ENCODE assay signal across 27 cellular contexts in genomic region chr9:109989296-109989695, GRCh38.
DNase-seq lines count a peak whose midpoint lies in the region; ATAC-seq, FAIRE-seq and TF ChIP-seq lines count a peak whose summit lies in the region.
"Had no signal": no experiment of that assay in that cellular context is flagged by ENCODE, and none has a peak within 500 bp of the region (broad histone marks: within the 10 kb centered on the region; RNA-seq: fewer than 3 reads in every experiment).

No MANE protein-coding gene starts in this region.

- H3K4me3 ChIP-seq in GM23248 (no peak overlapping the region), astrocyte (ENCODE audit: insufficient read depth, low read depth, low read length) (no peak overlapping the region), fibroblast of the aortic adventitia (ENCODE audit: low read depth, low read length) (no peak overlapping the region), tibial artery (no peak overlapping the region)
- H3K4me3 ChIP-seq: K562, lung, SJSA1 had no signal

- H3K4me3 Mint-ChIP-seq in astrocyte (ENCODE audit: unreplicated experiment): peak overlapping the region; percentile 35
- H3K4me3 Mint-ChIP-seq in activated naive CD4-positive, alpha-beta T cell treated with anti-CD3 and anti-CD28 coated beads, Interleukin-2, amount 10 ng/mL, durations not matched to agents 7 days and 5 days: no peak overlapping the region
- H3K4me3 Mint-ChIP-seq: CD4-positive, CD25-positive, alpha-beta regulatory T cell had no signal

- CTCF ChIA-PET in activated naive CD4-positive, alpha-beta T cell treated with anti-CD3 and anti-CD28 coated beads, Interleukin-2, amount 10 ng/mL, durations not matched to agents 7 days and 5 days (lab: Charles Lee): no interaction called here

- H3K79me2 ChIP-seq in GM23248 (ENCODE audit: insufficient read depth): peaks cover 11% of the 10 kb centered on the region; the same call in 1 of the 2 replicates
- H3K79me2 ChIP-seq in astrocyte (ENCODE audit: insufficient read depth, low read length): no peaks in the 10 kb centered on the region

- no peaks in the 10 kb centered on the region for H3K9me2 ChIP-seq in GM23248 (ENCODE audit: insufficient read depth)

- H3K9me3 Mint-ChIP-seq in astrocyte (ENCODE audit: unreplicated experiment): peaks cover 9% of the 10 kb centered on the region
- peaks cover 22% of the 10 kb centered on the region for H3K9me3 Mint-ChIP-seq in activated naive CD4-positive, alpha-beta T cell treated with anti-CD3 and anti-CD28 coated beads, Interleukin-2, amount 10 ng/mL, durations not matched to agents 7 days and 5 days

- H3K9me3 ChIP-seq in GM23248 (ENCODE audit: low read depth) (no peaks in the 10 kb centered on the region), astrocyte (ENCODE audit: insufficient read depth, low read depth, low read length) (no peaks in the 10 kb centered on the region), tibial artery (no peaks in the 10 kb centered on the region)
- H3K9me3 ChIP-seq: SJSA1 had no signal

- H3K27me3 ChIP-seq in GM23248 (replicated peaks; ENCODE audit: insufficient read depth) (no peaks in the 10 kb centered on the region), astrocyte (ENCODE audit: insufficient read depth, low read length) (no peaks in the 10 kb centered on the region), tibial artery (no peaks in the 10 kb centered on the region)
- H3K27me3 ChIP-seq: SJSA1 had no signal

- peak overlapping the region; percentile 86 for H3K27ac ChIP-seq in GM23248
- H3K27ac ChIP-seq in astrocyte (ENCODE audit: low read depth, low read length): no peak overlapping the region
- H3K27ac ChIP-seq in tibial artery: peak overlapping the region; percentile 69 to 75
- H3K27ac ChIP-seq: SJSA1 had no signal

- DNase-seq in GM23248 (peak; percentile 36), astrocyte (ENCODE audit: low read depth) (peak; percentile 82), fibroblast of the aortic adventitia (ENCODE audit: low read depth) (peak; percentile 59), tibial artery (no peak), left colon (no peak)
- DNase-seq in activated naive CD4-positive, alpha-beta T cell treated with anti-CD3 and anti-CD28 coated beads, Interleukin-2, amount 10 ng/mL, durations not matched to agents 7 days and 5 days: no peak
- DNase-seq: activated CD4-positive, alpha-beta T cell treated with anti-CD3 and anti-CD28 coated beads, Interleukin-2, amount 50 U/mL, for 4 hours; activated CD4-positive, CD25-positive, alpha-beta regulatory T cell; activated CD8-positive, alpha-beta memory T cell treated with anti-CD3 and anti-CD28 coated beads, Interleukin-2, amount 50 U/mL, for 4 hours; activated naive CD4-positive, alpha-beta T cell treated with anti-CD3 and anti-CD28 coated beads, Interleukin-2, amount 50 U/mL, for 16 hours; anterior cingulate cortex; CD4-positive, CD25-positive, alpha-beta regulatory T cell; GOT3; head of caudate nucleus; kidney; MM.1S; NCI-H1417; NCI-H2029 treated with DMSO at 0.1 percent for 48 hours; NCI-H345; stimulated activated naive CD4-positive, alpha-beta T cell; T-helper 1 cell had no signal

- FAIRE-seq in astrocyte (lab: Jason Lieb, UNC): no peak
- FAIRE-seq: D721Med, GM12892, K562, kidney had no signal

- no peak for TF ChIP-seq CTCF in astrocyte (IDR thresholded peaks at IDR 0.05; ENCODE audit: insufficient read depth, low read depth, low read length)
- no peak for TF ChIP-seq CTCF in fibroblast of the aortic adventitia (IDR thresholded peaks at IDR 0.05; ENCODE audit: insufficient read depth, low read length)
- no peak for TF ChIP-seq CTCF in tibial artery (IDR thresholded peaks at IDR 0.05)

- peaks cover 38% of the 10 kb centered on the region for H3F3A ChIP-seq in GM23248 (ENCODE audit: insufficient read depth)

- intact Hi-C loops in tibial artery (cut with DNase I; ENCODE audit: low total_unique reads): no loop called here
- intact Hi-C loops in left colon (cut with DNase I, micrococcal nuclease): no loop called here

- H3K4me2 ChIP-seq in GM23248 (ENCODE audit: unreplicated experiment): peak overlapping the region; percentile 3
- H3K4me2 ChIP-seq in astrocyte (ENCODE audit: low read length): no peak overlapping the region

- H3K4me1 ChIP-seq in GM23248 (ENCODE audit: insufficient read depth): peaks cover 51% of the 10 kb centered on the region
- H3K4me1 ChIP-seq in astrocyte (ENCODE audit: insufficient read depth, low read length): peaks cover 23% of the 10 kb centered on the region
- peaks cover 0 to 87% (median 40%) of the 10 kb centered on the region in 4 donors for H3K4me1 ChIP-seq in tibial artery

- no peaks in the 10 kb centered on the region for H4K20me1 ChIP-seq in GM23248 (ENCODE audit: insufficient read depth)
- H4K20me1 ChIP-seq in astrocyte (ENCODE audit: insufficient read depth, low read length): no peaks in the 10 kb centered on the region

- no peaks in the 10 kb centered on the region for H3K36me3 ChIP-seq in GM23248 (ENCODE audit: low read depth)
- H3K36me3 ChIP-seq in astrocyte (ENCODE audit: insufficient read depth, low read length): no peaks in the 10 kb centered on the region
- no peaks in the 10 kb centered on the region for H3K36me3 ChIP-seq in tibial artery

- peaks cover 17% of the 10 kb centered on the region for H3K36me3 Mint-ChIP-seq in astrocyte (ENCODE audit: low read depth, unreplicated experiment)
- H3K36me3 Mint-ChIP-seq in activated naive CD4-positive, alpha-beta T cell treated with anti-CD3 and anti-CD28 coated beads, Interleukin-2, amount 10 ng/mL, durations not matched to agents 7 days and 5 days: peaks cover 2% of the 10 kb centered on the region

- WGBS in GM23248 (ENCODE audit: low coverage in 1 of 2, low lambda C conversion rate in 2 of 2, missing lambda C conversion rate in 2 of 2), 2 experiments: 87 to 92% methylated on average over 3 of the region's 3 CpGs

- H3K4me1 Mint-ChIP-seq in astrocyte (ENCODE audit: low read depth, unreplicated experiment): peaks cover 11% of the 10 kb centered on the region
- H3K4me1 Mint-ChIP-seq in activated naive CD4-positive, alpha-beta T cell treated with anti-CD3 and anti-CD28 coated beads, Interleukin-2, amount 10 ng/mL, durations not matched to agents 7 days and 5 days: peaks cover 9% of the 10 kb centered on the region

- ATAC-seq in HG03439 (IDR thresholded peaks at IDR 0.05; ENCODE audit: unreplicated experiment) (no peak), left colon (no peak)
- ATAC-seq: K562 had no signal

- H3K9ac ChIP-seq in GM23248 (no peak overlapping the region), astrocyte (ENCODE audit: low read length) (no peak overlapping the region)

- in situ Hi-C loops in GM23248 (cut with MboI): no loop called here

- H2AFZ ChIP-seq in GM23248: no peak overlapping the region
- no peak overlapping the region for H2AFZ ChIP-seq in astrocyte (ENCODE audit: low read depth, low read length)

- H3K27me3 Mint-ChIP-seq in astrocyte (ENCODE audit: low read depth, unreplicated experiment): no peaks in the 10 kb centered on the region
- peaks cover 10% of the 10 kb centered on the region for H3K27me3 Mint-ChIP-seq in activated naive CD4-positive, alpha-beta T cell treated with anti-CD3 and anti-CD28 coated beads, Interleukin-2, amount 10 ng/mL, durations not matched to agents 7 days and 5 days
- H3K27me3 Mint-ChIP-seq: CD4-positive, CD25-positive, alpha-beta regulatory T cell had no signal

- peak overlapping the region; percentile 64 for H3K27ac Mint-ChIP-seq in astrocyte (ENCODE audit: unreplicated experiment)
- H3K27ac Mint-ChIP-seq in activated naive CD4-positive, alpha-beta T cell treated with anti-CD3 and anti-CD28 coated beads, Interleukin-2, amount 10 ng/mL, durations not matched to agents 7 days and 5 days: no peak overlapping the region

Comparison
In these comparisons a context has a peak if more than half of its experiments do, and no peak if none do; other contexts are left out.
1. DNase-seq: peak in GM23248 (single experiment), astrocyte (single experiment) and fibroblast of the aortic adventitia (single experiment); none in tibial artery (0 of 2), left colon (0 of 2) and activated naive CD4-positive, alpha-beta T cell treated with anti-CD3 and anti-CD28 coated beads, Interleukin-2, amount 10 ng/mL, durations not matched to agents 7 days and 5 days (single experiment).